In genomic region chr1:26046313-26047031, GRCh38 we compare ENCODE assay signal across 15 cellular contexts. TPM values are rescaled to one million over a fixed set of nuclear protein-coding genes. Genes with fewer than 3 reads are reported as not detected.
DNase-seq lines count a peak whose midpoint lies in the region; ATAC-seq, FAIRE-seq and TF ChIP-seq lines count a peak whose summit lies in the region.
"Had no signal": no experiment of that assay in that cellular context is flagged by ENCODE, and none has a peak within 500 bp of the region (broad histone marks: within the 10 kb centered on the region; RNA-seq: fewer than 3 reads in every experiment).

No MANE protein-coding gene starts in this region.

- peaks cover 3% of the 10 kb centered on the region for H3K4me1 Mint-ChIP-seq in astrocyte (ENCODE audit: low read depth, unreplicated experiment)
- H3K4me1 Mint-ChIP-seq: activated naive CD4-positive, alpha-beta T cell treated with anti-CD3 and anti-CD28 coated beads, Interleukin-2, amount 50 U/mL, for 24 hours; central memory CD8-positive, alpha-beta T cell had no signal

- no peaks in the 10 kb centered on the region for H3K9me3 ChIP-seq in astrocyte (ENCODE audit: insufficient read depth, low read depth, low read length)
- no peaks in the 10 kb centered on the region for H3K9me3 ChIP-seq in iPS-18c (ENCODE audit: control insufficient read depth, insufficient read depth, low read length)
- H3K9me3 ChIP-seq in gastrocnemius medialis: no peaks in the 10 kb centered on the region
- H3K9me3 ChIP-seq in sigmoid colon: no peaks in the 10 kb centered on the region
- H3K9me3 ChIP-seq: thoracic aorta had no signal

- H3K4me1 ChIP-seq in astrocyte (ENCODE audit: insufficient read depth, low read length) (peaks cover 2% of the 10 kb centered on the region), gastrocnemius medialis (peaks cover 14% of the 10 kb centered on the region in 2 donors), sigmoid colon (peaks cover 0 to 17% (median 13%) of the 10 kb centered on the region in 4 donors)

- no peak overlapping the region for H2AFZ ChIP-seq in astrocyte (ENCODE audit: low read depth, low read length)

- no peaks in the 10 kb centered on the region for H3K79me2 ChIP-seq in astrocyte (ENCODE audit: insufficient read depth, low read length)

- in situ Hi-C loops in gastrocnemius medialis (cut with MboI; ENCODE audit: low sequenced_read_pairs in 4 of 4): loop anchor here in 1 of 4 donors (25.0 kb wide), 1 partner anchor 116 kb away; the partner anchor contains the start of genes C1orf232, FAM110D, ZNF593 and ZNF593OS

- H4K20me1 ChIP-seq in astrocyte (ENCODE audit: insufficient read depth, low read length): no peaks in the 10 kb centered on the region

- TF ChIP-seq EP300 in sigmoid colon (IDR thresholded peaks at IDR 0.05): no peak

- no peak overlapping the region for H3K4me3 Mint-ChIP-seq in astrocyte (ENCODE audit: unreplicated experiment)
- H3K4me3 Mint-ChIP-seq: activated naive CD4-positive, alpha-beta T cell treated with anti-CD3 and anti-CD28 coated beads, Interleukin-2, amount 50 U/mL, for 24 hours; central memory CD8-positive, alpha-beta T cell had no signal

- H3K27me3 ChIP-seq in astrocyte (ENCODE audit: insufficient read depth, low read length): peaks cover 73% of the 10 kb centered on the region
- H3K27me3 ChIP-seq in gastrocnemius medialis: peaks cover 0 to 6% (median 0%) of the 10 kb centered on the region in 3 donors
- H3K27me3 ChIP-seq in sigmoid colon: peaks cover 26 to 53% (median 48%) of the 10 kb centered on the region in 3 donors

- TF ChIP-seq CTCF in astrocyte (IDR thresholded peaks at IDR 0.05; ENCODE audit: insufficient read depth, low read depth, low read length): no peak
- TF ChIP-seq CTCF in gastrocnemius medialis (IDR thresholded peaks at IDR 0.05 in 4 of 5, conservative IDR thresholded peaks at IDR 0.05 in 1 of 5): no peak
- TF ChIP-seq CTCF in sigmoid colon (IDR thresholded peaks at IDR 0.05): no peak

- WGBS in sigmoid colon, 2 donors: 6 to 8% methylated on average over 49 of the region's 49 CpGs

- H3K4me3 ChIP-seq in astrocyte (ENCODE audit: insufficient read depth, low read depth, low read length) (no peak overlapping the region), iPS-18c (ENCODE audit: insufficient read depth, low read depth, low read length) (peak overlapping the region; percentile 49), gastrocnemius medialis (peak overlapping the region; percentile 39 to 43 (median 42)), sigmoid colon (peak overlapping the region in 2 of 4 donors; percentile 16 to 23)
- H3K4me3 ChIP-seq: thoracic aorta had no signal

- TF ChIP-seq POLR2A in gastrocnemius medialis (IDR thresholded peaks at IDR 0.05): no peak
- TF ChIP-seq POLR2A in sigmoid colon (IDR thresholded peaks at IDR 0.05): no peak

- peaks cover 3% of the 10 kb centered on the region for H3K36me3 Mint-ChIP-seq in astrocyte (ENCODE audit: low read depth, unreplicated experiment)
- H3K36me3 Mint-ChIP-seq: activated naive CD4-positive, alpha-beta T cell treated with anti-CD3 and anti-CD28 coated beads, Interleukin-2, amount 50 U/mL, for 24 hours had no signal

- no peak overlapping the region for H3K27ac Mint-ChIP-seq in astrocyte (ENCODE audit: unreplicated experiment)
- H3K27ac Mint-ChIP-seq: activated naive CD4-positive, alpha-beta T cell treated with anti-CD3 and anti-CD28 coated beads, Interleukin-2, amount 50 U/mL, for 24 hours had no signal

- H3K4me2 ChIP-seq in astrocyte (ENCODE audit: low read length): peak overlapping the region; percentile 30

- H3K9me3 Mint-ChIP-seq in astrocyte (ENCODE audit: unreplicated experiment): peaks cover 3% of the 10 kb centered on the region
- H3K9me3 Mint-ChIP-seq: activated naive CD4-positive, alpha-beta T cell treated with anti-CD3 and anti-CD28 coated beads, Interleukin-2, amount 50 U/mL, for 24 hours; central memory CD8-positive, alpha-beta T cell had no signal

- intact Hi-C loops in gastrocnemius medialis (cut with DNase I; ENCODE audit: low total_unique reads) (no loop called here), sigmoid colon (cut with DNase I) (no loop called here)

- peaks cover 81% of the 10 kb centered on the region for H3K27me3 Mint-ChIP-seq in astrocyte (ENCODE audit: low read depth, unreplicated experiment)

- H3K27ac ChIP-seq in astrocyte (ENCODE audit: low read depth, low read length) (no peak overlapping the region), gastrocnemius medialis (peak overlapping the region; percentile 88 to 96 (median 94)), sigmoid colon (no peak overlapping the region)
- H3K27ac ChIP-seq: thoracic aorta had no signal

- DNase-seq in NCI-H2227 (lab: John Stamatoyannopoulos, UW; ENCODE audit: unreplicated experiment): peak; percentile 37
- no peak for DNase-seq in NCI-H2227 treated with DMSO at 0.1 percent for 48 hours (lab: John Stamatoyannopoulos, UW)
- DNase-seq in astrocyte (ENCODE audit: low read depth): no peak
- DNase-seq in gastrocnemius medialis: peak; percentile 45 to 64
- no peak for DNase-seq in sigmoid colon
- DNase-seq: activated CD8-positive, alpha-beta memory T cell treated with anti-CD3 and anti-CD28 coated beads for 24 hours; SIG-M5 had no signal

- no peak overlapping the region for H3K9ac ChIP-seq in astrocyte (ENCODE audit: low read length)

- no peak for FAIRE-seq in astrocyte (lab: Jason Lieb, UNC)
- FAIRE-seq: A204.1, islet of Langerhans had no signal

- ATAC-seq in gastrocnemius medialis: peak in 1 of 2 donors; percentile 2
- ATAC-seq in HG03097 (IDR thresholded peaks at IDR 0.05; ENCODE audit: low FRiP score, unreplicated experiment): no peak
- ATAC-seq in GM21576 (IDR thresholded peaks at IDR 0.05; ENCODE audit: unreplicated experiment): no peak

- H3K36me3 ChIP-seq in astrocyte (ENCODE audit: insufficient read depth, low read length): no peaks in the 10 kb centered on the region
- H3K36me3 ChIP-seq in gastrocnemius medialis: no peaks in the 10 kb centered on the region
- H3K36me3 ChIP-seq in sigmoid colon: no peaks in the 10 kb centered on the region
- H3K36me3 ChIP-seq: thoracic aorta had no signal

RNA-seq across cellular contexts. Expression of gene SLC30A2, which starts 0.6 kb away (rescaled TPM):
- total RNA-seq in astrocyte: not detected in 2 replicates
- 1 to 10 TPM; 1.2 to 5.2 (median 3.1) TPM for total RNA-seq in gastrocnemius medialis
- under 1 TPM in 1 of 4 donors, not detected in 3; 0.16 TPM for total RNA-seq in sigmoid colon
- polyA plus RNA-seq in sigmoid colon: under 1 TPM in 2 of 3 donors, not detected in 1; 0.07 to 0.92 TPM
- total RNA-seq: thoracic aorta had no signal

RNA-seq across cellular contexts. Expression of gene TRIM63, which starts 21.0 kb away (rescaled TPM):
- total RNA-seq in astrocyte: not detected in 2 replicates
- total RNA-seq in gastrocnemius medialis: 1,000 to 10,000 TPM; 1,040 to 4,298 (median 2,203) TPM
- 1 to 10 TPM in 1 of 4 donors, under 1 TPM in 1, not detected in 2; 0.81 to 2.1 TPM for total RNA-seq in sigmoid colon
- 1 to 10 TPM in 1 of 3 donors, under 1 TPM in 2; 0.35 to 1.8 (median 0.46) TPM for polyA plus RNA-seq in sigmoid colon
- total RNA-seq: thoracic aorta had no signal

RNA-seq across cellular contexts. Expression of gene EXTL1, which starts 24.9 kb away (rescaled TPM):
- total RNA-seq in astrocyte (26.4 and 39.9 TPM in 2 replicates), gastrocnemius medialis (under 1 TPM in 2 of 4 donors, not detected in 2; 0.33 to 0.95 TPM), sigmoid colon (1 to 10 TPM in 3 of 4 donors, under 1 TPM in 1; 0.99 to 1.5 (median 1.1) TPM)
- under 1 TPM in 2 of 3 donors, not detected in 1; under 0.01 to 0.39 TPM for polyA plus RNA-seq in sigmoid colon

RNA-seq across cellular contexts. Expression of gene PAFAH2, which starts 48.6 kb away (rescaled TPM):
- 13.6 and 14.1 TPM in 2 replicates for total RNA-seq in astrocyte
- 10 to 100 TPM in 3 of 4 donors, 1 to 10 TPM in 1; 9.0 to 35.5 (median 16.1) TPM for total RNA-seq in gastrocnemius medialis
- total RNA-seq in sigmoid colon: 10 to 100 TPM in 2 of 4 donors, 1 to 10 TPM in 2; 6.7 to 12.2 (median 9.8) TPM
- 10 to 100 TPM; 19.2 to 36.1 (median 19.3) TPM for polyA plus RNA-seq in sigmoid colon

Comparison
In these comparisons a context has a peak if more than half of its experiments do, and no peak if none do; other contexts are left out.
1. DNase-seq: peak in NCI-H2227 (single experiment) and gastrocnemius medialis (2 of 2); none in NCI-H2227 treated with DMSO at 0.1 percent for 48 hours (single experiment), astrocyte (single experiment) and sigmoid colon (single experiment).
2. H3K27ac ChIP-seq: peak in gastrocnemius medialis (4 of 4); none in astrocyte (single experiment) and sigmoid colon (0 of 4).
3. RNA of gene TRIM63, which starts 21.0 kb away (total RNA-seq): 1,040 to 4,298 TPM in gastrocnemius medialis; 0.81 to 2.1 TPM in sigmoid colon and not detected in astrocyte; every median in the first group is over 100 times any median in the second.
4. RNA of gene EXTL1, which starts 24.9 kb away (total RNA-seq): 26.4 to 39.9 TPM in astrocyte; 0.99 to 1.5 TPM in sigmoid colon and 0.33 to 0.95 TPM in gastrocnemius medialis; every median in the first group is over 10 times any median in the second.